9 cellular contexts compared by ENCODE assay signal in genomic region chr15:96353931-96354730, GRCh38. TPM values are rescaled to one million over a fixed set of nuclear protein-coding genes. Genes with fewer than 3 reads are reported as not detected.
DNase-seq lines count a peak whose midpoint lies in the region; ATAC-seq, FAIRE-seq and TF ChIP-seq lines count a peak whose summit lies in the region.
"Had no signal": no experiment of that assay in that cellular context is flagged by ENCODE, and none has a peak within 500 bp of the region (broad histone marks: within the 10 kb centered on the region; RNA-seq: fewer than 3 reads in every experiment).

No MANE protein-coding gene starts in this region.

- WGBS in testis, 2 donors: 0 to 4% methylated on average over 11 to 46 of the region's 67 CpGs

- DNase-seq in HFFc6: no peak
- peak; percentile 72 for DNase-seq in cardiac fibroblast (ENCODE audit: low read depth in 2 of 2)
- DNase-seq in left colon: peak in 1 of 2 donors; percentile 36
- DNase-seq in testis: peak; percentile 54
- no peak for DNase-seq in nucleus accumbens (lab: John Stamatoyannopoulos, UW)
- no peak for DNase-seq in RCC 7860 (ENCODE audit: low spot score)
- no peak for DNase-seq in NCI-H2029 (lab: John Stamatoyannopoulos, UW)
- no peak for DNase-seq in superior temporal gyrus (ENCODE audit: extremely low spot score)
- DNase-seq: SHP77 had no signal

- H3K27me3 ChIP-seq in testis: no peaks in the 10 kb centered on the region

- H3K36me3 Mint-ChIP-seq in HFFc6 (ENCODE audit: low read depth): peaks cover 23% of the 10 kb centered on the region

- H3K27me3 Mint-ChIP-seq in HFFc6 (ENCODE audit: insufficient read depth): peaks cover 16% of the 10 kb centered on the region

- peak overlapping the region; percentile 88 to 97 for H3K27ac ChIP-seq in testis

- H3K9me3 ChIP-seq in testis: no peaks in the 10 kb centered on the region

- peaks cover 49% of the 10 kb centered on the region for H3K4me1 Mint-ChIP-seq in HFFc6 (ENCODE audit: low read depth)

- H3K4me1 ChIP-seq in testis: peaks cover 34% of the 10 kb centered on the region

- ATAC-seq in left colon: peak; percentile 31

- TF ChIP-seq POLR2A in testis (IDR thresholded peaks at IDR 0.05): no peak

- TF ChIP-seq CTCF in HFFc6 (IDR thresholded peaks at IDR 0.05): peak; percentile 41; the same call in 1 of the 2 replicates
- TF ChIP-seq CTCF in cardiac fibroblast (IDR thresholded peaks at IDR 0.05; ENCODE audit: low read depth, low read length): peak; percentile 82
- peak; percentile 26 to 56 (median 44) for TF ChIP-seq CTCF in testis (IDR thresholded peaks at IDR 0.05)

- H3K9me3 Mint-ChIP-seq in HFFc6: no peaks in the 10 kb centered on the region

- no peaks in the 10 kb centered on the region for H3K36me3 ChIP-seq in testis (ENCODE audit: low read depth, missing control alignments)

- H3K27ac Mint-ChIP-seq in HFFc6: peak overlapping the region; percentile 77

- H3K4me3 ChIP-seq in cardiac fibroblast (replicated peaks in 1 of 2; ENCODE audit: low read depth in 2 of 2, low read length in 2 of 2): peak overlapping the region; percentile 69 to 72
- peak overlapping the region; percentile 39 to 66 for H3K4me3 ChIP-seq in testis

- FAIRE-seq in RCC 7860 (lab: Jason Lieb, UNC): no peak

- intact Hi-C loops in left colon (cut with DNase I, micrococcal nuclease): loop anchor here in 1 of 2 donors (10.0 kb wide), 2 partner anchors 541 to 1089 kb away; no protein-coding TSS in a partner anchor
- intact Hi-C loops in testis (cut with DNase I; ENCODE audit: low total_unique reads): no loop called here

- peak overlapping the region; percentile 67; the same call in 1 of the 2 replicates for H3K4me3 Mint-ChIP-seq in HFFc6

RNA-seq across cellular contexts. Expression of gene NR2F2, which starts 23.6 kb away (rescaled TPM):
- 100 to 1,000 TPM; 120 to 168 (median 142) TPM for total RNA-seq in HFFc6 (2021; fragmentation: NEBNext Ultra II Directional; extraction: Animal tissue kit (Norgen Biotek cat#: 25700))
- total RNA-seq in left colon (10 to 100 TPM; 24.9 to 35.3 TPM), testis (10 to 100 TPM; 31.2 to 38.2 TPM)
- polyA plus RNA-seq in testis (ENCODE audit: insufficient read depth, low read depth, low replicate concordance): 42.9 TPM

Comparison
In these comparisons a context has a peak if more than half of its experiments do, and no peak if none do; other contexts are left out.
1. DNase-seq: peak in cardiac fibroblast (2 of 2) and testis (single experiment); none in HFFc6 (single experiment), nucleus accumbens (0 of 56), RCC 7860 (single experiment), NCI-H2029 (single experiment) and superior temporal gyrus (single experiment).
2. Peak in every context shown above with its lines, with median percentiles within 50 percentile points of each other: CTCF ChIP-seq.